In the genomic region with DNA sequence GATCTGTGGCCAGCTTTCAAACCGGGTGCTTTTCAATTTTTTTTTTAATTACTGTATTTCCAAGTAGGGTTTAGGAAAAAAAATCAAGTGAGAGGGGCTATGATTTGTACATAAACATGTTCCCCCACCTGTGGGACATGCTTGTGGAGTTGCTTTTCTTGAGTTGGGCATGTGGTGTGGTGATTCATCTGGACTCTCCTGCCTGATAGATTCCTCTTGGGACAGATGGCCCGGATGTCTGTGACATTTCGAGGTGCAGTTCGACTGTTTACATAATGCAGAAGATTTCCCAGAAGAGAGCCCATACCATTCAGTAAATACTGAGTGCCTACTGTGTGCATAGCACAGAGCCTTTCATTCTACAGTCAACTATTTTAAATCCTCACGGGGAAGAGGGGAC, we compare ENCODE assay signal across 15 cellular contexts. TPM values are rescaled to one million over a fixed set of nuclear protein-coding genes. Genes with fewer than 3 reads are reported as not detected.
DNase-seq lines count a peak whose midpoint lies in the region; ATAC-seq and TF ChIP-seq lines count a peak whose summit lies in the region.
"Had no signal": no experiment of that assay in that cellular context is flagged by ENCODE, and none has a peak within 500 bp of the region (broad histone marks: within the 10 kb centered on the region; RNA-seq: fewer than 3 reads in every experiment).

No MANE protein-coding gene starts in this region.

- no peaks in the 10 kb centered on the region for H3K27me3 Mint-ChIP-seq in T-helper 17 cell
- H3K27me3 Mint-ChIP-seq: B cell had no signal

- POLR2A ChIA-PET in AG04450 (lab: Yijun Ruan, JAX), result no interaction called here

- peak overlapping the region; percentile 61 for H3K27ac Mint-ChIP-seq in T-helper 17 cell
- H3K27ac Mint-ChIP-seq: B cell; CD8-positive, alpha-beta T cell had no signal

- no peaks in the 10 kb centered on the region for H3K27me3 ChIP-seq in AG04450 (ENCODE audit: control insufficient read depth, insufficient read depth, low read length)

- no peaks in the 10 kb centered on the region for H3K36me3 Mint-ChIP-seq in T-helper 17 cell (ENCODE audit: low read depth)

- CTCF ChIA-PET in AG04450 (lab: Charles Lee), result no interaction called here

- no peak for TF ChIP-seq CTCF in AG04450 (IDR thresholded peaks at IDR 0.05; ENCODE audit: low read depth, low read length)

- DNase-seq in AG04450 (ENCODE audit: low read depth, low spot score) (no peak), ELR (ENCODE audit: low read depth) (peak; percentile 39), T-helper 17 cell (no peak), iris pigment epithelial cell (ENCODE audit: low read depth) (peak; percentile 42), substantia nigra (lab: John Stamatoyannopoulos, UW) (no peak), hepatic stellate cell (ENCODE audit: low spot score) (no peak)
- no peak for DNase-seq in activated CD4-positive, alpha-beta T cell treated with anti-CD3 and anti-CD28 coated beads for 1 hour
- DNase-seq: CD8-positive, alpha-beta T cell; NCI-H2107; NCI-H226; NCI-H526; RPMI8226 had no signal

- ATAC-seq in T-helper 17 cell (no peak), HG03108 (IDR thresholded peaks at IDR 0.05; ENCODE audit: unreplicated experiment) (no peak)
- ATAC-seq: CD8-positive, alpha-beta T cell; HCT116 had no signal

- H3K9me3 ChIP-seq in AG04450 (ENCODE audit: control insufficient read depth, insufficient read depth, low read length) (no peaks in the 10 kb centered on the region), T-helper 17 cell (ENCODE audit: control insufficient read depth, low read length, poor library complexity, severe bottlenecking) (no peaks in the 10 kb centered on the region)

- peaks cover 12% of the 10 kb centered on the region for H3K4me1 Mint-ChIP-seq in T-helper 17 cell

- H3K27ac ChIP-seq in AG04450 (ENCODE audit: low read depth, low read length), result peak overlapping the region; percentile 21
- H3K27ac ChIP-seq in substantia nigra (ENCODE audit: low read depth, low read length, poor library complexity, severe bottlenecking), result no peak overlapping the region

- no peak overlapping the region for H3K4me3 ChIP-seq in AG04450 (ENCODE audit: low read depth, low read length)

- H3K4me3 Mint-ChIP-seq in T-helper 17 cell, result no peak overlapping the region
- H3K4me3 Mint-ChIP-seq: B cell; CD8-positive, alpha-beta T cell had no signal

RNA-seq across cellular contexts. Expression of gene DOCK11, which starts 49.9 kb away (rescaled TPM):
- polyA plus RNA-seq in AG04450 (2011; rRNA removed), result 20.7 and 26.4 TPM in 2 replicates
- 17.2 and 28.4 TPM in 2 replicates for polyA minus RNA-seq in AG04450 (2011; rRNA and poly(A)+ RNA removed)
- total RNA-seq in T-helper 17 cell, result 10 to 100 TPM; 86.3 to 92.6 TPM

Comparison
In these comparisons a context has a peak if more than half of its experiments do, and no peak if none do; other contexts are left out.
1. DNase-seq: peak in ELR (single experiment) and iris pigment epithelial cell (single experiment); none in AG04450 (single experiment), T-helper 17 cell (0 of 3), substantia nigra (0 of 49), activated CD4-positive, alpha-beta T cell treated with anti-CD3 and anti-CD28 coated beads for 1 hour (single experiment) and hepatic stellate cell (single experiment).